In the genomic region with DNA sequence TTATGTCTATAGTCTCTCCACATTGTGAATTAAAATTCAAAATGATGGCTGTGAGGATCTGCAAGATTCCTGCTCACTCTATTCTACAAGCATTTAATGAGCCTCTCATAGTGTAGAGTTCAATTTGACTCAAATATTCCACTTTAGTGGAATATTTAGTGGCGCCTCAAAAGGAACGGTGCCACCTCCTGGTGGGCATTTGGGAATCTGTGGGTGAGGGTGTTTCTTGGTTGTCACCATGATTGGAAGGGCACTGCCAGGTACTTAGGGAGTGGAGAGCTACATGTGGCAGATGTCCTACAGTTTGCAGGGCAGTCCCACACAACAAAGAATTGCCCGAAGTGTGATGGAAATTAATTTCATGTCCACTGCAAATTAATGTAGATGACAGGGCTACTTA, we compare ENCODE assay signal across 15 cellular contexts. TPM values are rescaled to one million over a fixed set of nuclear protein-coding genes. Genes with fewer than 3 reads are reported as not detected.
A peak's percentile ranks its signal among the peaks of the same experiment; 100 is the strongest.
DNase-seq lines count a peak whose midpoint lies in the region; ATAC-seq and TF ChIP-seq lines count a peak whose summit lies in the region.
"Had no signal": no experiment of that assay in that cellular context is flagged by ENCODE, and none has a peak within 500 bp of the region (broad histone marks: within the 10 kb centered on the region; RNA-seq: fewer than 3 reads in every experiment).

No MANE protein-coding gene starts in this region.

- H2AFZ ChIP-seq in OCI-LY1 (ENCODE audit: low read length) (no peak overlapping the region), mesenchymal stem cell (ENCODE audit: low read depth, low read length) (no peak overlapping the region)

- H3K4me3 Mint-ChIP-seq in activated naive CD4-positive, alpha-beta T cell treated with anti-CD3 and anti-CD28 coated beads for 36 hours, result no peak overlapping the region
- H3K4me3 Mint-ChIP-seq: activated CD4-positive, alpha-beta T cell treated with anti-CD3 and anti-CD28 coated beads, Interleukin-2, amount 10 ng/mL, durations not matched to agents 24 days and 14 days had no signal

- CTCF ChIA-PET in activated naive CD4-positive, alpha-beta T cell treated with anti-CD3 and anti-CD28 coated beads for 36 hours (lab: Charles Lee), result interaction anchor here (0.6 to 1.9 kb wide), 6 partner anchors 39 to 257 kb away, joined by 3 to 7 read pairs (median 4); no protein-coding TSS in a partner anchor

- H3K9me3 Mint-ChIP-seq in activated naive CD4-positive, alpha-beta T cell treated with anti-CD3 and anti-CD28 coated beads for 36 hours, result no peaks in the 10 kb centered on the region
- H3K9me3 Mint-ChIP-seq: activated CD4-positive, alpha-beta T cell treated with anti-CD3 and anti-CD28 coated beads, Interleukin-2, amount 10 ng/mL, durations not matched to agents 24 days and 14 days had no signal

- no peak overlapping the region for H3K27ac Mint-ChIP-seq in activated naive CD4-positive, alpha-beta T cell treated with anti-CD3 and anti-CD28 coated beads for 36 hours
- H3K27ac Mint-ChIP-seq: activated CD4-positive, alpha-beta T cell treated with anti-CD3 and anti-CD28 coated beads, Interleukin-2, amount 10 ng/mL, durations not matched to agents 24 days and 14 days had no signal

- no peak overlapping the region for H2BK5ac ChIP-seq in mesenchymal stem cell (ENCODE audit: low read depth, low read length, poor library complexity, severe bottlenecking)

- H3K27me3 Mint-ChIP-seq in activated naive CD4-positive, alpha-beta T cell treated with anti-CD3 and anti-CD28 coated beads for 36 hours (ENCODE audit: low read depth), result peaks cover 6% of the 10 kb centered on the region

- no peak overlapping the region for H3K4me2 ChIP-seq in OCI-LY1 (ENCODE audit: low read length)
- no peak overlapping the region for H3K4me2 ChIP-seq in mesenchymal stem cell (ENCODE audit: low read length, poor library complexity, severe bottlenecking)

- H3K4ac ChIP-seq in mesenchymal stem cell (ENCODE audit: low read depth in 1 of 2, low read length in 2 of 2), result no peak overlapping the region

- no peaks in the 10 kb centered on the region for H3K36me3 ChIP-seq in OCI-LY1 (ENCODE audit: insufficient read depth, low read length)
- H3K36me3 ChIP-seq in thoracic aorta, result no peaks in the 10 kb centered on the region
- H3K36me3 ChIP-seq in mesenchymal stem cell (ENCODE audit: control insufficient read depth in 1 of 2, insufficient read depth in 2 of 2, low read depth in 1 of 2, low read length in 2 of 2), result no peaks in the 10 kb centered on the region
- H3K36me3 ChIP-seq: spleen had no signal

- TF ChIP-seq CTCF in OCI-LY1 (IDR thresholded peaks at IDR 0.05; ENCODE audit: low read length) (peak; percentile 51), epithelial cell of proximal tubule (conservative IDR thresholded peaks at IDR 0.05; ENCODE audit: low read depth, low read length) (peak; percentile 49), thoracic aorta (IDR thresholded peaks at IDR 0.05) (peak; percentile 13)

- no peak overlapping the region for H3K14ac ChIP-seq in mesenchymal stem cell (ENCODE audit: low read length in 2 of 2)

- no peaks in the 10 kb centered on the region for H3K4me1 Mint-ChIP-seq in activated naive CD4-positive, alpha-beta T cell treated with anti-CD3 and anti-CD28 coated beads for 36 hours (ENCODE audit: low read depth)

- ATAC-seq in thoracic aorta (ENCODE audit: insufficient number of reproducible peaks, low FRiP score, low read depth) (no peak), GM19023 (IDR thresholded peaks at IDR 0.05; ENCODE audit: unreplicated experiment) (no peak)
- ATAC-seq: stimulated activated naive CD8-positive, alpha-beta T cell treated with anti-CD3 and anti-CD28 coated beads, Interleukin-15, Interleukin-2, amounts not matched to agents 100 U/mL and 50 U/mL, for 24 hours had no signal

- H3K36me3 Mint-ChIP-seq in activated naive CD4-positive, alpha-beta T cell treated with anti-CD3 and anti-CD28 coated beads for 36 hours (ENCODE audit: low read depth), result no peaks in the 10 kb centered on the region

- peak; percentile 23 for DNase-seq in activated naive CD4-positive, alpha-beta T cell treated with anti-CD3 and anti-CD28 coated beads for 36 hours
- DNase-seq in activated naive CD4-positive, alpha-beta T cell treated with anti-CD3 and anti-CD28 coated beads, Interleukin-2, amount 50 U/mL, for 16 hours, result no peak
- DNase-seq in epithelial cell of proximal tubule (ENCODE audit: low read depth), result no peak
- no peak for DNase-seq in thoracic aorta (ENCODE audit: low spot score)
- DNase-seq in mesenchymal stem cell, result no peak
- DNase-seq in stimulated activated CD4-positive, alpha-beta T cell treated with anti-CD3 and anti-CD28 coated beads, Interleukin-12 subunit alpha, Interleukin-12 subunit beta, amount 100 ng/mL, for 4 hours, result no peak
- DNase-seq: activated CD4-positive, alpha-beta T cell treated with anti-CD3 and anti-CD28 coated beads, Interleukin-2, amount 10 ng/mL, durations not matched to agents 24 days and 14 days; amniotic stem cell; C1 segment of cervical spinal cord; head of caudate nucleus; NCI-H1092 treated with DMSO at 0.1 percent for 48 hours; spleen; stimulated activated naive CD8-positive, alpha-beta T cell treated with anti-CD3 and anti-CD28 coated beads, Interleukin-15, Interleukin-2, amounts not matched to agents 100 U/mL and 50 U/mL, for 24 hours had no signal

- H3K4me3 ChIP-seq in OCI-LY1 (ENCODE audit: low read depth, low read length, poor library complexity, severe bottlenecking), result no peak overlapping the region
- no peak overlapping the region for H3K4me3 ChIP-seq in epithelial cell of proximal tubule (ENCODE audit: low read depth, low read length)
- no peak overlapping the region for H3K4me3 ChIP-seq in thoracic aorta
- no peak overlapping the region for H3K4me3 ChIP-seq in mesenchymal stem cell (ENCODE audit: insufficient read depth in 1 of 2, low read depth in 1 of 2, low read length in 2 of 2)
- H3K4me3 ChIP-seq: spleen had no signal

- H3K9me2 ChIP-seq in OCI-LY1 (ENCODE audit: low read depth, low read length), result no peaks in the 10 kb centered on the region

- no peak overlapping the region for H2BK120ac ChIP-seq in mesenchymal stem cell (ENCODE audit: low read depth, low read length)

- H3K9ac ChIP-seq in OCI-LY1 (ENCODE audit: low read length) (no peak overlapping the region), mesenchymal stem cell (ENCODE audit: low read length) (no peak overlapping the region)

- H4K91ac ChIP-seq in mesenchymal stem cell (ENCODE audit: low read length), result no peak overlapping the region

- no peak overlapping the region for H3K27ac ChIP-seq in OCI-LY1 (ENCODE audit: low read depth, low read length, poor library complexity, severe bottlenecking)
- no peak overlapping the region for H3K27ac ChIP-seq in thoracic aorta
- no peak overlapping the region for H3K27ac ChIP-seq in mesenchymal stem cell (ENCODE audit: low read length, poor library complexity, severe bottlenecking)
- H3K27ac ChIP-seq: spleen had no signal

- no peak overlapping the region for H2AK5ac ChIP-seq in mesenchymal stem cell (ENCODE audit: low read length, severe bottlenecking)

- H4K8ac ChIP-seq in mesenchymal stem cell (ENCODE audit: low read length), result no peak overlapping the region

- H3K79me1 ChIP-seq in mesenchymal stem cell (replicated peaks; ENCODE audit: low read length, poor library complexity, severe bottlenecking), result no peaks in the 10 kb centered on the region

- no peaks in the 10 kb centered on the region for H3K9me3 ChIP-seq in OCI-LY1 (ENCODE audit: low read length)
- no peaks in the 10 kb centered on the region for H3K9me3 ChIP-seq in thoracic aorta
- H3K9me3 ChIP-seq in mesenchymal stem cell (ENCODE audit: control insufficient read depth, low read length), result no peaks in the 10 kb centered on the region
- H3K9me3 ChIP-seq: spleen had no signal

- H4K20me1 ChIP-seq in OCI-LY1 (ENCODE audit: insufficient read depth, low read length), result no peaks in the 10 kb centered on the region

- no peak overlapping the region for H2BK15ac ChIP-seq in mesenchymal stem cell (ENCODE audit: low read depth, poor library complexity, severe bottlenecking)

- WGBS in mesenchymal stem cell, result 100% methylated on average over 2 of the region's 3 CpGs

- intact Hi-C loops in activated naive CD4-positive, alpha-beta T cell treated with anti-CD3 and anti-CD28 coated beads for 36 hours (cut with micrococcal nuclease), result loop anchor here (1.0 kb wide), 3 partner anchors 125 to 256 kb away; no protein-coding TSS in a partner anchor

- no peaks in the 10 kb centered on the region for H3K79me2 ChIP-seq in OCI-LY1 (ENCODE audit: insufficient read depth, low read length)

- H3K4me1 ChIP-seq in OCI-LY1 (ENCODE audit: insufficient read depth, low read length, severe bottlenecking) (peaks cover under 1% of the 10 kb centered on the region), thoracic aorta (ENCODE audit: control insufficient read depth in 1 of 2, low read depth in 2 of 2) (no peaks in the 10 kb centered on the region), mesenchymal stem cell (ENCODE audit: control insufficient read depth, insufficient read depth, low read depth, low read length) (no peaks in the 10 kb centered on the region)

- no peaks in the 10 kb centered on the region for H3F3A ChIP-seq in OCI-LY1 (ENCODE audit: insufficient read depth, low read length)

- H2BK12ac ChIP-seq in mesenchymal stem cell (ENCODE audit: low read length in 2 of 2), result no peak overlapping the region

- H3K18ac ChIP-seq in mesenchymal stem cell (ENCODE audit: low read depth in 1 of 2, low read length in 2 of 2), result no peak overlapping the region

- H3K27me3 ChIP-seq in OCI-LY1 (ENCODE audit: insufficient read depth, low read length) (no peaks in the 10 kb centered on the region), thoracic aorta (replicated peaks; ENCODE audit: insufficient read depth) (no peaks in the 10 kb centered on the region), mesenchymal stem cell (ENCODE audit: control insufficient read depth in 1 of 2, insufficient read depth in 1 of 2, low read length in 2 of 2) (no peaks in the 10 kb centered on the region)
- H3K27me3 ChIP-seq: spleen had no signal

- no peak overlapping the region for H3K23ac ChIP-seq in mesenchymal stem cell (ENCODE audit: low read length in 2 of 2)

RNA-seq across cellular contexts. Expression of a gene that starts 21.5 kb away (rescaled TPM):
- total RNA-seq in activated naive CD4-positive, alpha-beta T cell treated with anti-CD3 and anti-CD28 coated beads for 36 hours, result under 1 TPM; 0.20 to 0.29 TPM
- total RNA-seq in epithelial cell of proximal tubule, result 0.40 and 1.2 TPM in 2 replicates
- 10 to 100 TPM in 1 of 2 donors, 1 to 10 TPM in 1; 7.7 to 10.3 TPM for total RNA-seq in thoracic aorta
- 0.98 TPM for polyA plus RNA-seq in mesenchymal stem cell (2013, experiment 1 of 2)
- 0.77 TPM for polyA plus RNA-seq in mesenchymal stem cell (2013, experiment 2 of 2)

RNA-seq across cellular contexts. Expression of a gene that starts 50.4 kb away (rescaled TPM):
- total RNA-seq in activated naive CD4-positive, alpha-beta T cell treated with anti-CD3 and anti-CD28 coated beads for 36 hours, result 10 to 100 TPM; 23.3 to 26.0 TPM
- total RNA-seq in epithelial cell of proximal tubule, result 35.2 and 42.6 TPM in 2 replicates
- total RNA-seq in thoracic aorta, result 10 to 100 TPM; 21.8 to 62.2 TPM
- 28.1 TPM for polyA plus RNA-seq in mesenchymal stem cell (2013, experiment 1 of 2)
- polyA plus RNA-seq in mesenchymal stem cell (2013, experiment 2 of 2), result 27.4 TPM
